19 cellular contexts compared by ENCODE assay signal in genomic region chr1:65514083-65514482, GRCh38.
A peak's percentile ranks its signal among the peaks of the same experiment; 100 is the strongest.
DNase-seq lines count a peak whose midpoint lies in the region; ATAC-seq, FAIRE-seq and TF ChIP-seq lines count a peak whose summit lies in the region.
"Had no signal": no experiment of that assay in that cellular context is flagged by ENCODE, and none has a peak within 500 bp of the region (broad histone marks: within the 10 kb centered on the region; RNA-seq: fewer than 3 reads in every experiment).

No MANE protein-coding gene starts in this region.

- DNase-seq in DMS53 (lab: John Stamatoyannopoulos, UW), result peak; percentile 50
- peak; percentile 93 for DNase-seq in LHCN-M2 (ENCODE audit: low read depth)
- DNase-seq in epithelial cell of prostate (ENCODE audit: low read depth, low spot score), result peak; percentile 14
- DNase-seq in pancreas, result no peak
- DNase-seq in activated naive CD4-positive, alpha-beta T cell treated with Interleukin-2 at 50 U/mL for 16 hours, result no peak
- no peak for DNase-seq in effector memory CD8-positive, alpha-beta T cell
- no peak for DNase-seq in activated CD4-positive, alpha-beta T cell treated with anti-CD3 and anti-CD28 coated beads for 48 hours
- DNase-seq: activated CD8-positive, alpha-beta memory T cell treated with anti-CD3 and anti-CD28 coated beads, Interleukin-2, amount 50 U/mL, for 4 hours; activated naive CD4-positive, alpha-beta T cell; C1 segment of cervical spinal cord; hippocampal formation; NCI-H146; NCI-H524; nucleus accumbens; T1000; testis had no signal

- H3K27ac ChIP-seq in epithelial cell of prostate, result peak overlapping the region; percentile 16
- H3K27ac ChIP-seq in pancreas, result no peak overlapping the region
- H3K27ac ChIP-seq: testis had no signal

- H3K36me3 ChIP-seq in pancreas, result no peaks in the 10 kb centered on the region

- intact Hi-C loops in pancreas (cut with DNase I), result no loop called here

- H3K27ac Mint-ChIP-seq in effector memory CD8-positive, alpha-beta T cell, result no peak overlapping the region
- H3K27ac Mint-ChIP-seq: dendritic cell treated with granulocyte-macrophage colony-stimulating factor and Interleukin-4, amounts not matched to agents 40 ng/mL and 50 ng/mL, for 4 days had no signal

- ATAC-seq in pancreas, result peak in 3 of 4 donors; percentile 49 to 68 (median 60)
- ATAC-seq in GM21526 (IDR thresholded peaks at IDR 0.05; ENCODE audit: low FRiP score, unreplicated experiment), result no peak
- ATAC-seq in effector memory CD8-positive, alpha-beta T cell (replicated peaks), result no peak

- TF ChIP-seq CTCF in pancreas (IDR thresholded peaks at IDR 0.05), result no peak

- no peak overlapping the region for H3K4me3 Mint-ChIP-seq in effector memory CD8-positive, alpha-beta T cell
- H3K4me3 Mint-ChIP-seq: dendritic cell treated with granulocyte-macrophage colony-stimulating factor and Interleukin-4, amounts not matched to agents 40 ng/mL and 50 ng/mL, for 4 days had no signal

- no peaks in the 10 kb centered on the region for H3K4me1 Mint-ChIP-seq in effector memory CD8-positive, alpha-beta T cell (ENCODE audit: low read depth in 2 of 2)

- no peaks in the 10 kb centered on the region for H3K9me3 ChIP-seq in pancreas
- H3K9me3 ChIP-seq: testis had no signal

- no peak for FAIRE-seq in pancreas (lab: Jason Lieb, UNC)

- peaks cover 0 to 16% (median 15%) of the 10 kb centered on the region in 3 donors for H3K4me1 ChIP-seq in pancreas
- H3K4me1 ChIP-seq: testis had no signal

- no peaks in the 10 kb centered on the region for H3K9me3 Mint-ChIP-seq in effector memory CD8-positive, alpha-beta T cell

- H3K27me3 Mint-ChIP-seq in effector memory CD8-positive, alpha-beta T cell, result no peaks in the 10 kb centered on the region
- H3K27me3 Mint-ChIP-seq: dendritic cell treated with granulocyte-macrophage colony-stimulating factor and Interleukin-4, amounts not matched to agents 40 ng/mL and 50 ng/mL, for 4 days had no signal

- WGBS in pancreas, 2 donors, result 25 to 30% methylated on average over 1 of the region's 1 CpG

- no peaks in the 10 kb centered on the region for H3K36me3 Mint-ChIP-seq in effector memory CD8-positive, alpha-beta T cell (ENCODE audit: insufficient read depth)

- H3K27me3 ChIP-seq in pancreas, result no peaks in the 10 kb centered on the region
- H3K27me3 ChIP-seq: testis had no signal

- no peak overlapping the region for H3K4me3 ChIP-seq in pancreas
- H3K4me3 ChIP-seq: smooth muscle cell, testis had no signal

Comparison
In these comparisons a context has a peak if more than half of its experiments do, and no peak if none do; other contexts are left out.
1. DNase-seq: peak in DMS53 (single experiment), LHCN-M2 (single experiment) and epithelial cell of prostate (single experiment); none in pancreas (0 of 6), activated naive CD4-positive, alpha-beta T cell treated with Interleukin-2 at 50 U/mL for 16 hours (single experiment), effector memory CD8-positive, alpha-beta T cell (0 of 3) and activated CD4-positive, alpha-beta T cell treated with anti-CD3 and anti-CD28 coated beads for 48 hours (single experiment).
2. ATAC-seq: peak in pancreas (3 of 4); none in GM21526 (single experiment) and effector memory CD8-positive, alpha-beta T cell (single experiment).